ENCODE assay signal across 1 cellular context in genomic region chr10:44952779-44953231, GRCh38.
TF ChIP-seq lines count a peak whose summit lies in the region.

No MANE protein-coding gene starts in this region.

TF ChIP-seq in IMR-90, 13 proteins besides CTCF, POLR2A, EP300 and RAD21 (continued from another document):
- TF ChIP-seq NFE2L2 (IDR thresholded peaks at IDR 0.05; ENCODE audit: low read depth, low read length) = no peak
- no peak for TF ChIP-seq CHD1 (IDR thresholded peaks at IDR 0.05; ENCODE audit: low read depth, low read length)
- TF ChIP-seq BHLHE40 (IDR thresholded peaks at IDR 0.05; ENCODE audit: low read depth, low read length) = no peak
- TF ChIP-seq CEBPB (IDR thresholded peaks at IDR 0.05; ENCODE audit: low read depth, low read length) = no peak
- no peak for TF ChIP-seq MXI1 (IDR thresholded peaks at IDR 0.05; ENCODE audit: borderline replicate concordance, low read depth, low read length)
- TF ChIP-seq SMC3 (IDR thresholded peaks at IDR 0.05; ENCODE audit: low read depth, low read length) = no peak
- no peak for TF ChIP-seq MAFK (IDR thresholded peaks at IDR 0.05; ENCODE audit: low read depth, low read length)
- no peak for TF ChIP-seq FOS (IDR thresholded peaks at IDR 0.05; ENCODE audit: low read depth, low read length)
- TF ChIP-seq, protein P1, sequence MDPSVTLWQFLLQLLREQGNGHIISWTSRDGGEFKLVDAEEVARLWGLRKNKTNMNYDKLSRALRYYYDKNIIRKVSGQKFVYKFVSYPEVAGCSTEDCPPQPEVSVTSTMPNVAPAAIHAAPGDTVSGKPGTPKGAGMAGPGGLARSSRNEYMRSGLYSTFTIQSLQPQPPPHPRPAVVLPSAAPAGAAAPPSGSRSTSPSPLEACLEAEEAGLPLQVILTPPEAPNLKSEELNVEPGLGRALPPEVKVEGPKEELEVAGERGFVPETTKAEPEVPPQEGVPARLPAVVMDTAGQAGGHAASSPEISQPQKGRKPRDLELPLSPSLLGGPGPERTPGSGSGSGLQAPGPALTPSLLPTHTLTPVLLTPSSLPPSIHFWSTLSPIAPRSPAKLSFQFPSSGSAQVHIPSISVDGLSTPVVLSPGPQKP (IDR thresholded peaks at IDR 0.05; ENCODE audit: borderline replicate concordance, low read depth, low read length) = no peak
